ENCODE assay signal across 8 cellular contexts in genomic region chr7:30479356-30480120, GRCh38. TPM values are rescaled to one million over a fixed set of nuclear protein-coding genes. Genes with fewer than 3 reads are reported as not detected.
DNase-seq lines count a peak whose midpoint lies in the region; ATAC-seq and TF ChIP-seq lines count a peak whose summit lies in the region.
"Not testable (repeated sequence)": the region's sequence is repeated elsewhere in the genome, so short reads cannot be mapped to it uniquely, and the experiment has no call there.

No MANE protein-coding gene starts in this region.

- DNase-seq in EH (ENCODE audit: low read depth) (peak; percentile 57), LoVo (ENCODE audit: low spot score) (peak; percentile 23), kidney tubule cell (ENCODE audit: low spot score) (peak; percentile 39)
- DNase-seq in SK-N-MC (ENCODE audit: low read depth, low spot score); progenitor cell of endocrine pancreas (ENCODE audit: low spot score, unreplicated experiment); thyroid gland: not testable (repeated sequence)
- peak; percentile 12 for DNase-seq in activated naive CD4-positive, alpha-beta T cell treated with Interleukin-2 at 50 U/mL for 16 hours
- peak in 2 of 3 experiments; percentile 12 to 14 for DNase-seq in effector memory CD8-positive, alpha-beta T cell

- not testable (repeated sequence) for H3K36me3 Mint-ChIP-seq in effector memory CD8-positive, alpha-beta T cell (ENCODE audit: insufficient read depth); progenitor cell of endocrine pancreas (ENCODE audit: insufficient read depth)

- not testable (repeated sequence) for H3K27me3 ChIP-seq in thyroid gland

- not testable (repeated sequence) for TF ChIP-seq POLR2A in thyroid gland (IDR thresholded peaks at IDR 0.05)

- H3K4me3 ChIP-seq in SK-N-MC (peak overlapping the region; percentile 98), thyroid gland (replicated peaks in 1 of 3) (peak overlapping the region in 1 of 3 donors; percentile 47)

- H3K9me3 ChIP-seq in SK-N-MC (ENCODE audit: low read depth, low read length); thyroid gland: not testable (repeated sequence)

- not testable (repeated sequence) for TF ChIP-seq CTCF in progenitor cell of endocrine pancreas (IDR thresholded peaks at IDR 0.05; ENCODE audit: unreplicated experiment); thyroid gland (IDR thresholded peaks at IDR 0.05)

- H3K9ac ChIP-seq in SK-N-MC (ENCODE audit: insufficient read length): not testable (repeated sequence)

- peak; percentile 57 for ATAC-seq in effector memory CD8-positive, alpha-beta T cell (replicated peaks)

- not testable (repeated sequence) for H3K9me3 Mint-ChIP-seq in effector memory CD8-positive, alpha-beta T cell; progenitor cell of endocrine pancreas (ENCODE audit: low read depth)

- intact Hi-C loops in thyroid gland (cut with DNase I): not testable (repeated sequence)

- 88 to 90% methylated on average over 14 of the region's 14 CpGs for WGBS in thyroid gland, 2 donors

- peaks cover 20 to 28% of the 10 kb centered on the region in 2 donors for H3K4me1 Mint-ChIP-seq in effector memory CD8-positive, alpha-beta T cell (ENCODE audit: low read depth in 2 of 2)
- H3K4me1 Mint-ChIP-seq in progenitor cell of endocrine pancreas (ENCODE audit: low read depth): not testable (repeated sequence)

- H3K4me1 ChIP-seq in thyroid gland: peaks cover 40 to 44% of the 10 kb centered on the region in 2 donors

- peak overlapping the region in 1 of 2 donors; percentile 95 for H3K4me3 Mint-ChIP-seq in effector memory CD8-positive, alpha-beta T cell
- H3K4me3 Mint-ChIP-seq in progenitor cell of endocrine pancreas (ENCODE audit: low read depth): peak overlapping the region; percentile 55

- not testable (repeated sequence) for H3K27ac ChIP-seq in SK-N-MC
- peak overlapping the region in 2 of 3 donors; percentile 91 to 94 for H3K27ac ChIP-seq in thyroid gland

- not testable (repeated sequence) for H3K27ac Mint-ChIP-seq in effector memory CD8-positive, alpha-beta T cell; progenitor cell of endocrine pancreas

- not testable (repeated sequence) for H3K36me3 ChIP-seq in SK-N-MC (ENCODE audit: insufficient read depth, low read length); thyroid gland

- not testable (repeated sequence) for H3K27me3 Mint-ChIP-seq in effector memory CD8-positive, alpha-beta T cell
- H3K27me3 Mint-ChIP-seq in progenitor cell of endocrine pancreas: peaks cover 17% of the 10 kb centered on the region

RNA-seq across cellular contexts. Expression of gene NOD1, which starts 1.0 kb away (rescaled TPM):
- total RNA-seq in progenitor cell of endocrine pancreas (2.9 and 3.6 TPM in 2 replicates), thyroid gland (10 to 100 TPM; 15.6 to 50.4 (median 26.7) TPM)

RNA-seq across cellular contexts. Expression of gene GGCT, which starts 25.1 kb away (rescaled TPM):
- total RNA-seq in progenitor cell of endocrine pancreas (54.0 and 54.7 TPM in 2 replicates), thyroid gland (10 to 100 TPM; 24.1 to 47.0 (median 30.1) TPM)
